ENCODE assay signal across 8 cellular contexts in the genomic region with DNA sequence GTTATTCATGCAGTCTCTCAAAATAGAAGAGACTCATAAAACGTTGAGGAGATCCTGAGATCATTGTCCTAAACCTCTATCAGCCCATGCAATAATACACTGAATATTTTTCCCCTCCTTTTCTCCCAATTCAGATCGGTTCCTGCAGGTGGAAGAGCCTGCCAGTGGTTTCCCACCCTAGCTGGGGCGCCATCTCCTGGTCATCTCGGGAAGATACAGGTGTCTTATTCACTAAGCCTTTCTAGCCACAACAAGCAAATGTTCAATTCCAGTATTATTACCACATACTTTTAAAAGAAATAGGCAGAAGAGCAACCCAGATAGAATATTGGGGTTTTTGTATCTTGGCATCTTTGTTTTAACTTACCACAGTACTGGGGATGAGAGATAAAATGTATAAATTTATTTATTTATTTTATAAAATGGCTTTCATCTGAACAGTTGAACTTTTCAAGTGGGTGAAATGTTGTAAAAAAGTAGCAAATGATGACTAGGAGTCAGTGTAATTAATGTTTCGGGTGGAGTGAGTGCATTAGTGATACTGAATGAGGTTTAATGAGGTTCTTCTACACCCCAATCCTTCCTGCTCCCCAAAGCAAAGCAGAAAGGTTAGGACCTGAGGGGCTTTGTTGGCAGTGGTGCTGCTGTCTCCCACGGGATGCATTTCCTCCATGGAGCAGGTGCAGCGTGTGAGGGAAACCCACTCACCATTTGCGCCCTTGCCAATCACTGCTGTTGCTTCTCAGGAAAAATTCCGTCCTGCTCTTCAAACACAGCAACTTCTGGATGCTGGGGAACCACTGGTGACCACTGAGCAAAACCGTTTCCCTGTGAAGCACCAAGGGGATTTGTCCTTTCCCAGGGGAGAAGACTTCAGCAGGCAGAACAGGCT.
DNase-seq lines count a peak whose midpoint lies in the region; ATAC-seq and TF ChIP-seq lines count a peak whose summit lies in the region.

No MANE protein-coding gene starts in this region.

- no peak overlapping the region for H3K4me3 Mint-ChIP-seq in type B pancreatic cell

- POLR2A ChIA-PET in Panc1 (lab: Charles Lee), result no interaction called here

- H3K36me3 ChIP-seq in Panc1 (ENCODE audit: control insufficient read depth, insufficient read depth, low read length) (no peaks in the 10 kb centered on the region), osteoblast (ENCODE audit: insufficient read depth, low read length) (no peaks in the 10 kb centered on the region)

- no peaks in the 10 kb centered on the region for H4K20me1 ChIP-seq in osteoblast (ENCODE audit: insufficient read depth, low read length)

- TF ChIP-seq CTCF in Panc1 (IDR thresholded peaks at IDR 0.05) (peak; percentile 96), fibroblast of pulmonary artery (IDR thresholded peaks at IDR 0.05; ENCODE audit: low read length, missing control alignments) (peak; percentile 90), osteoblast (IDR thresholded peaks at IDR 0.05; ENCODE audit: extremely low read depth, low read depth, low read length) (peak; percentile 96), type B pancreatic cell (conservative IDR thresholded peaks at IDR 0.05) (peak; percentile 93)

- intact Hi-C loops in Panc1 (cut with micrococcal nuclease; ENCODE audit: unreplicated experiment), result no loop called here

- H3K27ac Mint-ChIP-seq in type B pancreatic cell, result no peak overlapping the region

- CTCF ChIA-PET in Panc1 (lab: Charles Lee), result no interaction called here

- no TSS peak for BruUV-seq in Panc1 (replicated peaks; lab: Mats Ljungman, UMichigan)

- DNase-seq in NCI-H2107 treated with DMSO at 0.1 percent for 48 hours (lab: John Stamatoyannopoulos, UW; ENCODE audit: unreplicated experiment), result peak; percentile 37
- DNase-seq in NCI-H2107 (lab: John Stamatoyannopoulos, UW), result no peak
- DNase-seq in HuH-7 (ENCODE audit: low spot score), result peak; percentile 67
- peak; percentile 24 for DNase-seq in Panc1 (ENCODE audit: low read depth, low spot score)
- peak; percentile 77 to 82 for DNase-seq in activated T-cell treated with anti-CD3 and anti-CD28 coated beads, Interleukin-2, amount 50 U/mL, for 48 hours
- peak; percentile 73 for DNase-seq in fibroblast of pulmonary artery (ENCODE audit: low read depth)
- DNase-seq in osteoblast (ENCODE audit: insufficient read length, low spot score, missing footprints), result peak; percentile 72
- peak; percentile 71 for DNase-seq in type B pancreatic cell (ENCODE audit: extremely low spot score, unreplicated experiment)

- H3K9me3 Mint-ChIP-seq in type B pancreatic cell, result no peaks in the 10 kb centered on the region

- H3K4me2 ChIP-seq in osteoblast (ENCODE audit: insufficient read depth, low read length), result no peak overlapping the region

- peaks cover 4% of the 10 kb centered on the region for H3K4me1 Mint-ChIP-seq in type B pancreatic cell (ENCODE audit: unreplicated experiment)

- H3K4me3 ChIP-seq in Panc1 (ENCODE audit: low read depth in 2 of 2, low read length in 2 of 2) (no peak overlapping the region), fibroblast of pulmonary artery (replicated peaks; ENCODE audit: low read depth, low read length) (no peak overlapping the region), osteoblast (ENCODE audit: insufficient read depth, low read length) (no peak overlapping the region)

- H3K27me3 Mint-ChIP-seq in type B pancreatic cell, result peaks cover 3% of the 10 kb centered on the region

- H3K27me3 ChIP-seq in Panc1 (ENCODE audit: control insufficient read depth, insufficient read depth, low read length), result no peaks in the 10 kb centered on the region
- H3K27me3 ChIP-seq in osteoblast (ENCODE audit: insufficient read depth, low read length), result peaks cover 33% of the 10 kb centered on the region

- H3K36me3 Mint-ChIP-seq in type B pancreatic cell, result no peaks in the 10 kb centered on the region

- H3K9me3 ChIP-seq in Panc1 (ENCODE audit: control insufficient read depth, insufficient read depth, low read depth, low read length), result no peaks in the 10 kb centered on the region
- H3K9me3 ChIP-seq in osteoblast (ENCODE audit: low read depth, low read length), result no peaks in the 10 kb centered on the region

- H2AFZ ChIP-seq in osteoblast (ENCODE audit: low read length), result no peak overlapping the region

- peak; percentile 86 for ATAC-seq in Panc1

- no peaks in the 10 kb centered on the region for H3K79me2 ChIP-seq in osteoblast (ENCODE audit: insufficient read depth, low read length)

- no peaks in the 10 kb centered on the region for H3K4me1 ChIP-seq in Panc1 (ENCODE audit: control insufficient read depth, insufficient read depth, low read length)
- no peaks in the 10 kb centered on the region for H3K4me1 ChIP-seq in osteoblast (ENCODE audit: insufficient read depth, low read length)

- no peak overlapping the region; the same call in 1 of the 2 replicates for H3K27ac ChIP-seq in Panc1 (ENCODE audit: low read length)
- no peak overlapping the region for H3K27ac ChIP-seq in osteoblast (ENCODE audit: low read depth, low read length)

- in situ Hi-C loops in Panc1 (cut with HindIII; ENCODE audit: low pct_unique_long_range_greater_than_20kb, low sequenced_read_pairs), result no loop called here
